In genomic region chr3:196552253-196552652, GRCh38 we compare ENCODE assay signal across 24 cellular contexts. TPM values are rescaled to one million over a fixed set of nuclear protein-coding genes. Genes with fewer than 3 reads are reported as not detected.
"Had no signal": no experiment of that assay in that cellular context is flagged by ENCODE, and none has a peak within 500 bp of the region (broad histone marks: within the 10 kb centered on the region; RNA-seq: fewer than 3 reads in every experiment).

No MANE protein-coding gene starts in this region.

- H3K4me3 ChIP-seq: SJCRH30 had no signal

- ATAC-seq: Panc1, PC-3, Right ventricle myocardium inferior, SK-N-SH treated with all-trans-retinoic acid at 6 μM for 48 hours had no signal

- H3K36me3 ChIP-seq: SJCRH30 had no signal

- H3K4me1 ChIP-seq: SJCRH30 had no signal

- DNase-seq: IMR-90, Karpas-422, KG1, MM.1S, NCI-H1092 treated with DMSO at 0.1 percent for 48 hours, NCI-H1436, NCI-H187, NCI-H2029, NCI-H2081 treated with DMSO at 0.1 percent for 48 hours, NCI-H2171, NCI-H226, NCI-H446, NCI-H510A, NCI-H524 treated with DMSO at 0.1 percent for 48 hours, NCI-H69, NCI-H774, PC-3, SHP77 treated with DMSO at 0.1 percent for 48 hours, SJCRH30 had no signal

- H3K27ac ChIP-seq: SJCRH30 had no signal

- H3K27me3 ChIP-seq: SJCRH30 had no signal

- H3K9me3 ChIP-seq: SJCRH30 had no signal

RNA-seq across cellular contexts. Expression of gene SMCO1, which starts 37.1 kb away (rescaled TPM):
- total RNA-seq: HT-29, IMR-90, PC-3, RPMI7951, SJCRH30 had no signal
- polyA plus RNA-seq: IMR-90 had no signal
